Comparison of ENCODE assay signal across 35 cellular contexts in genomic region chr22:40374567-40374966, GRCh38.
"Had no signal": no experiment of that assay in that cellular context is flagged by ENCODE, and none has a peak within 500 bp of the region (broad histone marks: within the 10 kb centered on the region; RNA-seq: fewer than 3 reads in every experiment).

No MANE protein-coding gene starts in this region.

- H3K4me3 ChIP-seq: adrenal gland, body of pancreas, colonic mucosa, esophagus squamous epithelium, gastroesophageal sphincter, heart right ventricle, hepatocyte had no signal

- H3K27ac Mint-ChIP-seq: activated B cell treated with CpG ODN at 0.5 μM for 24 hours; activated CD8-positive, alpha-beta memory T cell treated with anti-CD3 and anti-CD28 coated beads, Interleukin-2, amount 10 ng/mL, durations not matched to agents 7 days and 5 days; activated CD8-positive, alpha-beta T cell treated with anti-CD3 and anti-CD28 coated beads for 36 hours; activated naive CD4-positive, alpha-beta T cell treated with anti-CD3 and anti-CD28 coated beads for 36 hours; activated naive CD4-positive, alpha-beta T cell treated with anti-CD3 and anti-CD28 coated beads, Interleukin-2, amount 50 U/mL, for 24 hours; activated naive CD8-positive, alpha-beta T cell treated with anti-CD3 and anti-CD28 coated beads for 36 hours; activated naive CD8-positive, alpha-beta T cell treated with anti-CD3 and anti-CD28 coated beads, Interleukin-2, amount 50 U/mL, for 24 hours; activated T-helper 1 cell treated with anti-CD3 and anti-CD28 coated beads, Interleukin-12 subunit alpha, Interleukin-12 subunit beta, Interleukin-2, Interleukin-4 antibody, amounts not matched to agents 30 ng/mL and 10 ng/mL and 1 ng/mL, durations not matched to agents 14 hours and 24 hours and 36 hours; activated T-helper 2 cell treated with anti-CD3 and anti-CD28 coated beads, Interferon-gamma antibody, Interleukin-2, Interleukin-4, amounts not matched to agents 10 μg/mL and 5 μg/mL and 100 μg/mL, durations not matched to agents 14 hours and 24 hours and 36 hours; T-helper 2 cell treated with Interferon-gamma antibody and Interleukin-4, amounts not matched to agents 5 μg/mL and 100 μg/mL, for 36 hours had no signal

- H3K4me2 ChIP-seq: hepatocyte had no signal

- H2AFZ ChIP-seq: hepatocyte had no signal

- H3K4me3 Mint-ChIP-seq: activated B cell treated with CpG ODN at 0.5 μM for 24 hours; activated CD8-positive, alpha-beta memory T cell treated with anti-CD3 and anti-CD28 coated beads, Interleukin-2, amount 10 ng/mL, durations not matched to agents 7 days and 5 days; activated CD8-positive, alpha-beta T cell treated with anti-CD3 and anti-CD28 coated beads for 36 hours; activated naive CD4-positive, alpha-beta T cell treated with anti-CD3 and anti-CD28 coated beads for 36 hours; activated naive CD4-positive, alpha-beta T cell treated with anti-CD3 and anti-CD28 coated beads, Interleukin-2, amount 50 U/mL, for 24 hours; activated naive CD8-positive, alpha-beta T cell treated with anti-CD3 and anti-CD28 coated beads for 36 hours; activated naive CD8-positive, alpha-beta T cell treated with anti-CD3 and anti-CD28 coated beads, Interleukin-2, amount 50 U/mL, for 24 hours; activated T-helper 1 cell treated with anti-CD3 and anti-CD28 coated beads, Interleukin-12 subunit alpha, Interleukin-12 subunit beta, Interleukin-2, Interleukin-4 antibody, amounts not matched to agents 30 ng/mL and 10 ng/mL and 1 ng/mL, durations not matched to agents 14 hours and 24 hours and 36 hours; T-helper 2 cell treated with Interferon-gamma antibody and Interleukin-4, amounts not matched to agents 5 μg/mL and 100 μg/mL, for 36 hours had no signal

- H3K36me3 ChIP-seq: adrenal gland, colonic mucosa, esophagus squamous epithelium, gastroesophageal sphincter had no signal

- H3K27me3 ChIP-seq: adrenal gland, body of pancreas, colonic mucosa, esophagus squamous epithelium, gastroesophageal sphincter, heart right ventricle, hepatocyte had no signal

- H3K9me3 ChIP-seq: adrenal gland, body of pancreas, colonic mucosa, esophagus squamous epithelium, gastroesophageal sphincter, heart right ventricle had no signal

- H3K27me3 Mint-ChIP-seq: activated B cell treated with CpG ODN at 0.5 μM for 24 hours; activated CD8-positive, alpha-beta memory T cell treated with anti-CD3 and anti-CD28 coated beads, Interleukin-2, amount 10 ng/mL, durations not matched to agents 7 days and 5 days; activated CD8-positive, alpha-beta T cell treated with anti-CD3 and anti-CD28 coated beads for 36 hours; activated naive CD4-positive, alpha-beta T cell treated with anti-CD3 and anti-CD28 coated beads, Interleukin-2, amount 50 U/mL, for 24 hours; activated naive CD8-positive, alpha-beta T cell treated with anti-CD3 and anti-CD28 coated beads for 36 hours; activated naive CD8-positive, alpha-beta T cell treated with anti-CD3 and anti-CD28 coated beads, Interleukin-2, amount 50 U/mL, for 24 hours had no signal

- ATAC-seq: activated CD4-positive, CD25-positive, alpha-beta regulatory T cell treated with anti-CD3 and anti-CD28 coated beads, Interleukin-2, amount 50 U/mL, for 24 hours; activated CD8-positive, alpha-beta memory T cell treated with anti-CD3 and anti-CD28 coated beads, Interleukin-2, amount 10 ng/mL, durations not matched to agents 7 days and 5 days; activated CD8-positive, alpha-beta T cell treated with anti-CD3 and anti-CD28 coated beads for 36 hours; activated naive CD8-positive, alpha-beta T cell treated with anti-CD3 and anti-CD28 coated beads, Interleukin-2, amount 50 U/mL, for 24 hours; body of pancreas; gastroesophageal sphincter; heart right ventricle had no signal

- H3K9me3 Mint-ChIP-seq: activated B cell treated with CpG ODN at 0.5 μM for 24 hours; activated CD8-positive, alpha-beta T cell treated with anti-CD3 and anti-CD28 coated beads for 36 hours; activated naive CD4-positive, alpha-beta T cell treated with anti-CD3 and anti-CD28 coated beads for 36 hours; activated naive CD4-positive, alpha-beta T cell treated with anti-CD3 and anti-CD28 coated beads, Interleukin-2, amount 50 U/mL, for 24 hours; activated naive CD8-positive, alpha-beta T cell treated with anti-CD3 and anti-CD28 coated beads for 36 hours; activated naive CD8-positive, alpha-beta T cell treated with anti-CD3 and anti-CD28 coated beads, Interleukin-2, amount 50 U/mL, for 24 hours; activated T-helper 1 cell treated with anti-CD3 and anti-CD28 coated beads, Interleukin-12 subunit alpha, Interleukin-12 subunit beta, Interleukin-2, Interleukin-4 antibody, amounts not matched to agents 30 ng/mL and 10 ng/mL and 1 ng/mL, durations not matched to agents 14 hours and 24 hours and 36 hours; activated T-helper 2 cell treated with anti-CD3 and anti-CD28 coated beads, Interferon-gamma antibody, Interleukin-2, Interleukin-4, amounts not matched to agents 10 μg/mL and 5 μg/mL and 100 μg/mL, durations not matched to agents 14 hours and 24 hours and 36 hours; T-helper 2 cell treated with Interferon-gamma antibody and Interleukin-4, amounts not matched to agents 5 μg/mL and 100 μg/mL, for 36 hours had no signal

- DNase-seq: activated B cell treated with CpG ODN at 0.5 μM for 24 hours; activated CD4-positive, alpha-beta T cell treated with anti-CD3 and anti-CD28 coated beads for 48 hours; activated CD4-positive, alpha-beta T cell treated with anti-CD3 and anti-CD28 coated beads, Interleukin-2, amount 50 U/mL, for 1 hour; activated CD4-positive, alpha-beta T cell treated with anti-CD3 and anti-CD28 coated beads, Interleukin-2, amount 50 U/mL, for 48 hours; activated CD8-positive, alpha-beta memory T cell treated with anti-CD3 and anti-CD28 coated beads, Interleukin-2, amount 10 ng/mL, durations not matched to agents 7 days and 5 days; activated CD8-positive, alpha-beta memory T cell treated with anti-CD3 and anti-CD28 coated beads, Interleukin-2, amount 50 U/mL, for 4 hours; activated CD8-positive, alpha-beta T cell treated with anti-CD3 and anti-CD28 coated beads for 36 hours; activated effector memory CD4-positive, alpha-beta T cell treated with anti-CD3 and anti-CD28 coated beads, Interleukin-2, amount 50 U/mL, for 16 hours; activated naive CD4-positive, alpha-beta T cell treated with anti-CD3 and anti-CD28 coated beads for 36 hours; activated naive CD8-positive, alpha-beta T cell treated with anti-CD3 and anti-CD28 coated beads for 36 hours; activated naive CD8-positive, alpha-beta T cell treated with anti-CD3 and anti-CD28 coated beads, Interleukin-2, amount 50 U/mL, for 24 hours; activated T-cell treated with anti-CD3 and anti-CD28 coated beads, Interleukin-2, amount 50 U/mL, for 1 hour; activated T-cell treated with anti-CD3 and anti-CD28 coated beads, Interleukin-2, amount 50 U/mL, for 48 hours; adrenal gland; amygdala; aorta; body of pancreas; caudate nucleus; colonic mucosa; effector CD8-positive, alpha-beta T cell; esophagus squamous epithelium; foreskin melanocyte; heart right ventricle; T1000; WERI-Rb-1 had no signal

- H3K27ac ChIP-seq: adrenal gland, body of pancreas, colonic mucosa, epithelial cell of prostate, esophagus squamous epithelium, gastroesophageal sphincter, heart right ventricle, hepatocyte, WERI-Rb-1 had no signal

- FAIRE-seq: endometrium, endothelial cell of umbilical vein had no signal
